Comparison of ENCODE assay signal across 1 cellular context in genomic region chr12:113093409-113094101, GRCh38.
TF ChIP-seq lines count a peak whose summit lies in the region.

No MANE protein-coding gene starts in this region.

TF ChIP-seq in HCT116, 20 proteins besides CTCF, POLR2A, EP300 and RAD21:
- TF ChIP-seq REST (IDR thresholded peaks at IDR 0.05; ENCODE audit: low read depth) (no peak), JUND (IDR thresholded peaks at IDR 0.05) (no peak), ZBTB33 (IDR thresholded peaks at IDR 0.05; ENCODE audit: extremely low read depth, insufficient replicate concordance, low read length) (no peak), YY1 (IDR thresholded peaks at IDR 0.05; ENCODE audit: extremely low read depth, insufficient replicate concordance, low read depth, low read length) (no peak), EZH2phosphoT487 (IDR thresholded peaks at IDR 0.05; ENCODE audit: borderline replicate concordance) (no peak), EGR1 (IDR thresholded peaks at IDR 0.05; ENCODE audit: low read depth) (no peak), ZNF274 (IDR thresholded peaks at IDR 0.05; ENCODE audit: low read depth, low read length) (no peak), FOSL1 (IDR thresholded peaks at IDR 0.05; ENCODE audit: low read depth) (no peak)
